Comparison of ENCODE assay signal across 28 cellular contexts in genomic region chr11:109062445-109062844, GRCh38.
DNase-seq lines count a peak whose midpoint lies in the region; ATAC-seq, FAIRE-seq and TF ChIP-seq lines count a peak whose summit lies in the region.
"Had no signal": no experiment of that assay in that cellular context is flagged by ENCODE, and none has a peak within 500 bp of the region (broad histone marks: within the 10 kb centered on the region; RNA-seq: fewer than 3 reads in every experiment).

No MANE protein-coding gene starts in this region.

- H3K4me1 ChIP-seq in astrocyte (ENCODE audit: insufficient read depth, low read length) = no peaks in the 10 kb centered on the region
- no peaks in the 10 kb centered on the region for H3K4me1 ChIP-seq in right lobe of liver
- no peaks in the 10 kb centered on the region for H3K4me1 ChIP-seq in naive thymus-derived CD4-positive, alpha-beta T cell (ENCODE audit: control insufficient read depth in 2 of 2, insufficient read depth in 2 of 2, low read length in 2 of 2)
- no peaks in the 10 kb centered on the region for H3K4me1 ChIP-seq in PC-9 (replicated peaks; ENCODE audit: insufficient read depth)
- H3K4me1 ChIP-seq: colonic mucosa, foreskin keratinocyte, tibial artery had no signal

- H3K9me3 ChIP-seq in astrocyte (ENCODE audit: insufficient read depth, low read depth, low read length) = no peaks in the 10 kb centered on the region
- H3K9me3 ChIP-seq in right lobe of liver = no peaks in the 10 kb centered on the region
- H3K9me3 ChIP-seq in naive thymus-derived CD4-positive, alpha-beta T cell (ENCODE audit: control insufficient read depth in 2 of 3, low read length in 3 of 3) = no peaks in the 10 kb centered on the region
- no peaks in the 10 kb centered on the region for H3K9me3 ChIP-seq in PC-9 (ENCODE audit: insufficient read depth, low read depth)
- H3K9me3 ChIP-seq: colonic mucosa, tibial artery had no signal

- H3F3A ChIP-seq in PC-9 (ENCODE audit: insufficient read depth, low read depth) = no peaks in the 10 kb centered on the region

- H3K4me3 Mint-ChIP-seq in astrocyte (ENCODE audit: unreplicated experiment) = no peak overlapping the region
- no peak overlapping the region for H3K4me3 Mint-ChIP-seq in naive thymus-derived CD4-positive, alpha-beta T cell
- H3K4me3 Mint-ChIP-seq: activated B cell treated with CpG ODN at 0.5 μM for 24 hours; activated naive CD8-positive, alpha-beta T cell treated with anti-CD3 and anti-CD28 coated beads, Interleukin-2, amount 10 ng/mL, durations not matched to agents 7 days and 5 days; brain; CD4-positive, CD25-positive, alpha-beta regulatory T cell; endodermal cell; mesothelial cell of epicardium; natural killer cell; stimulated activated naive CD8-positive, alpha-beta T cell treated with anti-CD3 and anti-CD28 coated beads, Interleukin-15, Interleukin-2, amounts not matched to agents 100 ng/mL and 50 ng/mL, for 24 hours had no signal

- H3K27ac ChIP-seq in astrocyte (ENCODE audit: low read depth, low read length) = no peak overlapping the region
- no peak overlapping the region for H3K27ac ChIP-seq in right lobe of liver
- H3K27ac ChIP-seq in naive thymus-derived CD4-positive, alpha-beta T cell (ENCODE audit: low read depth, low read length) = no peak overlapping the region
- H3K27ac ChIP-seq in PC-9 = no peak overlapping the region
- H3K27ac ChIP-seq: colonic mucosa, foreskin keratinocyte, tibial artery had no signal

- CTCF ChIA-PET in naive thymus-derived CD4-positive, alpha-beta T cell (lab: Charles Lee) = no interaction called here
- CTCF ChIA-PET in PC-9 (lab: Charles Lee) = no interaction called here

- H3K36me3 ChIP-seq in astrocyte (ENCODE audit: insufficient read depth, low read length) (no peaks in the 10 kb centered on the region), right lobe of liver (no peaks in the 10 kb centered on the region), PC-9 (ENCODE audit: low read depth) (no peaks in the 10 kb centered on the region)
- no peaks in the 10 kb centered on the region for H3K36me3 ChIP-seq in naive thymus-derived CD4-positive, alpha-beta T cell (ENCODE audit: control insufficient read depth in 2 of 3, insufficient read depth in 3 of 3, low read length in 3 of 3)
- H3K36me3 ChIP-seq: colonic mucosa, tibial artery had no signal

- H3K4me3 ChIP-seq in astrocyte (ENCODE audit: insufficient read depth, low read depth, low read length) (no peak overlapping the region), fibroblast of mammary gland (ENCODE audit: control insufficient read depth, low read depth, low read length) (no peak overlapping the region), right lobe of liver (no peak overlapping the region), PC-9 (no peak overlapping the region)
- H3K4me3 ChIP-seq in naive thymus-derived CD4-positive, alpha-beta T cell (ENCODE audit: low read length) = no peak overlapping the region
- H3K4me3 ChIP-seq: colonic mucosa, tibial artery had no signal

- peaks cover 5% of the 10 kb centered on the region for H3K27me3 Mint-ChIP-seq in astrocyte (ENCODE audit: low read depth, unreplicated experiment)
- H3K27me3 Mint-ChIP-seq in naive thymus-derived CD4-positive, alpha-beta T cell = peaks cover 2 to 33% (median 9%) of the 10 kb centered on the region in 5 donors
- H3K27me3 Mint-ChIP-seq: CD4-positive, CD25-positive, alpha-beta regulatory T cell; stimulated activated naive CD8-positive, alpha-beta T cell treated with anti-CD3 and anti-CD28 coated beads, Interleukin-15, Interleukin-2, amounts not matched to agents 100 ng/mL and 50 ng/mL, for 24 hours had no signal

- H3K9me2 ChIP-seq in PC-9 (ENCODE audit: insufficient read depth) = no peaks in the 10 kb centered on the region

- WGBS in right lobe of liver (ENCODE audit: insufficient coverage, low coverage, low lambda C conversion rate, missing lambda C conversion rate) = 36% methylated on average over 2 of the region's 2 CpGs

- H3K4me1 Mint-ChIP-seq in astrocyte (ENCODE audit: low read depth, unreplicated experiment) = peaks cover 8% of the 10 kb centered on the region
- peaks cover 3 to 16% (median 13%) of the 10 kb centered on the region in 7 donors for H3K4me1 Mint-ChIP-seq in naive thymus-derived CD4-positive, alpha-beta T cell
- H3K4me1 Mint-ChIP-seq: activated B cell treated with CpG ODN at 0.5 μM for 24 hours had no signal

- no peak overlapping the region for H3K9ac ChIP-seq in astrocyte (ENCODE audit: low read length)

- TF ChIP-seq CTCF in astrocyte (IDR thresholded peaks at IDR 0.05; ENCODE audit: insufficient read depth, low read depth, low read length) (no peak), fibroblast of mammary gland (conservative IDR thresholded peaks at IDR 0.05; ENCODE audit: control insufficient read depth, insufficient read depth, low read depth, low read length) (no peak), right lobe of liver (IDR thresholded peaks at IDR 0.05) (no peak), PC-9 (conservative IDR thresholded peaks at IDR 0.05) (no peak)

- H3K4me2 ChIP-seq in astrocyte (ENCODE audit: low read length) = peak overlapping the region; percentile 7
- H3K4me2 ChIP-seq in PC-9 = no peak overlapping the region

- no peak for FAIRE-seq in astrocyte (lab: Jason Lieb, UNC)

- no TSS peak for BruUV-seq in PC-9 (replicated peaks; lab: Mats Ljungman, UMichigan)

- no peaks in the 10 kb centered on the region for H4K20me1 ChIP-seq in astrocyte (ENCODE audit: insufficient read depth, low read length)
- H4K20me1 ChIP-seq in PC-9 (ENCODE audit: insufficient read depth) = no peaks in the 10 kb centered on the region

- ATAC-seq in right lobe of liver = no peak
- ATAC-seq in naive thymus-derived CD4-positive, alpha-beta T cell = no peak
- ATAC-seq: foreskin keratinocyte, left colon, natural killer cell, sciatic nerve had no signal

- H2AFZ ChIP-seq in astrocyte (ENCODE audit: low read depth, low read length) = no peak overlapping the region
- no peak overlapping the region for H2AFZ ChIP-seq in PC-9

- H3K27me3 ChIP-seq in astrocyte (ENCODE audit: insufficient read depth, low read length) (no peaks in the 10 kb centered on the region), right lobe of liver (no peaks in the 10 kb centered on the region), PC-9 (ENCODE audit: insufficient read depth, low read depth) (no peaks in the 10 kb centered on the region)
- no peaks in the 10 kb centered on the region for H3K27me3 ChIP-seq in naive thymus-derived CD4-positive, alpha-beta T cell (ENCODE audit: control insufficient read depth in 2 of 2, insufficient read depth in 2 of 2, low read length in 2 of 2)
- H3K27me3 ChIP-seq: colonic mucosa, tibial artery had no signal

- intact Hi-C loops in right lobe of liver (cut with DNase I) = no loop called here
- intact Hi-C loops in naive thymus-derived CD4-positive, alpha-beta T cell (cut with micrococcal nuclease) = no loop called here
- intact Hi-C loops in PC-9 (cut with micrococcal nuclease; ENCODE audit: unreplicated experiment) = no loop called here

- POLR2A ChIA-PET in naive thymus-derived CD4-positive, alpha-beta T cell (lab: Charles Lee) = no interaction called here
- POLR2A ChIA-PET in PC-9 (lab: Charles Lee; ENCODE audit: unreplicated experiment) = no interaction called here

- no peak overlapping the region for H3K27ac Mint-ChIP-seq in astrocyte (ENCODE audit: unreplicated experiment)
- H3K27ac Mint-ChIP-seq in naive thymus-derived CD4-positive, alpha-beta T cell = no peak overlapping the region
- H3K27ac Mint-ChIP-seq: activated B cell treated with CpG ODN at 0.5 μM for 24 hours; activated naive CD8-positive, alpha-beta T cell treated with anti-CD3 and anti-CD28 coated beads, Interleukin-2, amount 10 ng/mL, durations not matched to agents 7 days and 5 days; CD4-positive, CD25-positive, alpha-beta regulatory T cell; endodermal cell; mesothelial cell of epicardium; natural killer cell; stimulated activated naive CD8-positive, alpha-beta T cell treated with anti-CD3 and anti-CD28 coated beads, Interleukin-15, Interleukin-2, amounts not matched to agents 100 ng/mL and 50 ng/mL, for 24 hours had no signal

- no peaks in the 10 kb centered on the region for H3K79me2 ChIP-seq in astrocyte (ENCODE audit: insufficient read depth, low read length)
- no peaks in the 10 kb centered on the region for H3K79me2 ChIP-seq in PC-9 (ENCODE audit: low read depth)

- H3K36me3 Mint-ChIP-seq in astrocyte (ENCODE audit: low read depth, unreplicated experiment) = peaks cover 2% of the 10 kb centered on the region
- H3K36me3 Mint-ChIP-seq in naive thymus-derived CD4-positive, alpha-beta T cell = peaks cover 0 to 6% (median 0%) of the 10 kb centered on the region in 5 donors
- H3K36me3 Mint-ChIP-seq: brain; CD4-positive, CD25-positive, alpha-beta regulatory T cell; mesothelial cell of epicardium; natural killer cell had no signal

- H3K9me3 Mint-ChIP-seq in astrocyte (ENCODE audit: unreplicated experiment) = no peaks in the 10 kb centered on the region
- peaks cover 0 to 3% (median 0%) of the 10 kb centered on the region in 11 donors for H3K9me3 Mint-ChIP-seq in naive thymus-derived CD4-positive, alpha-beta T cell
- H3K9me3 Mint-ChIP-seq: activated B cell treated with CpG ODN at 0.5 μM for 24 hours; endodermal cell; mesothelial cell of epicardium; natural killer cell; stimulated activated naive CD8-positive, alpha-beta T cell treated with anti-CD3 and anti-CD28 coated beads, Interleukin-15, Interleukin-2, amounts not matched to agents 100 ng/mL and 50 ng/mL, for 24 hours had no signal

- no peak for TF ChIP-seq POLR2A in right lobe of liver (IDR thresholded peaks at IDR 0.05)

- DNase-seq in GM03348 (ENCODE audit: low spot score) (peak; percentile 13), astrocyte (ENCODE audit: low read depth) (peak; percentile 77), fibroblast of mammary gland (ENCODE audit: low read depth) (peak; percentile 79), renal cortical epithelial cell (ENCODE audit: low read depth) (peak; percentile 23), right lobe of liver (no peak), PC-9 (no peak)
- DNase-seq in activated CD4-positive, alpha-beta T cell treated with anti-CD3 and anti-CD28 coated beads, Interleukin-2, amount 50 U/mL, for 4 hours = no peak
- DNase-seq in naive thymus-derived CD4-positive, alpha-beta T cell = no peak
- DNase-seq: activated B cell treated with CpG ODN at 0.5 μM for 24 hours; activated CD8-positive, alpha-beta memory T cell treated with anti-CD3 and anti-CD28 coated beads, Interleukin-2, amount 50 U/mL, for 48 hours; activated naive CD8-positive, alpha-beta T cell treated with anti-CD3 and anti-CD28 coated beads, Interleukin-2, amount 10 ng/mL, durations not matched to agents 7 days and 5 days; CD4-positive, CD25-positive, alpha-beta regulatory T cell; colonic mucosa; endodermal cell; foreskin keratinocyte; left colon; natural killer cell; NCI-H1105; NCI-H446 treated with DMSO at 0.1 percent for 48 hours; posterior cingulate gyrus; Right ventricle myocardium superior; SW 1271; T1000; tibial artery had no signal

Comparison
In these comparisons a context has a peak if more than half of its experiments do, and no peak if none do; other contexts are left out.
1. DNase-seq: peak in GM03348 (single experiment), astrocyte (single experiment), fibroblast of mammary gland (single experiment) and renal cortical epithelial cell (single experiment); none in right lobe of liver (0 of 3), activated CD4-positive, alpha-beta T cell treated with anti-CD3 and anti-CD28 coated beads, Interleukin-2, amount 50 U/mL, for 4 hours (0 of 2), naive thymus-derived CD4-positive, alpha-beta T cell (0 of 9) and PC-9 (0 of 2).